In the genomic region with DNA sequence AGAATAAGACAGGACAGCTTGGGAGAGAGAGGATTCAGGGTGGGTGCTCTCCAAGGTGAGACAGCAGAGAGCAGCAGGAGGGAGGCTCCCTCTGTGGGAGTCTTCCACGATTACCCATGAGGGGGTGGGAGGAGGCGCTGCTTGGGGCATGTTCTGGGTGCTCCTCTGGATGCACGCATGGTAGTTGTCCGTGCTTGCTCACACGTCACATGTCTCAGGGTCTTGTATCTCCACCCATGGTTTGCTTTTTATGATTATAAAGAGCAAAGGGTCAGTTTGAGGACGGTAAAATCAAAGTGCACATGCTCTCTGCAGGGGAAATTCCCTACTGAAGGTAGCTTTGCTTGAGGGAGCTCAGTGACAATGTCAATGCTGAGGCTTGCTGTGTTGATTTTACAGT, we compare ENCODE assay signal across 1 cellular context.
TF ChIP-seq lines count a peak whose summit lies in the region.

No MANE protein-coding gene starts in this region.

TF ChIP-seq in HepG2, 621 proteins besides CTCF, POLR2A, EP300 and RAD21 (continued from another document and continues in another):
- TF ChIP-seq, protein P1, sequence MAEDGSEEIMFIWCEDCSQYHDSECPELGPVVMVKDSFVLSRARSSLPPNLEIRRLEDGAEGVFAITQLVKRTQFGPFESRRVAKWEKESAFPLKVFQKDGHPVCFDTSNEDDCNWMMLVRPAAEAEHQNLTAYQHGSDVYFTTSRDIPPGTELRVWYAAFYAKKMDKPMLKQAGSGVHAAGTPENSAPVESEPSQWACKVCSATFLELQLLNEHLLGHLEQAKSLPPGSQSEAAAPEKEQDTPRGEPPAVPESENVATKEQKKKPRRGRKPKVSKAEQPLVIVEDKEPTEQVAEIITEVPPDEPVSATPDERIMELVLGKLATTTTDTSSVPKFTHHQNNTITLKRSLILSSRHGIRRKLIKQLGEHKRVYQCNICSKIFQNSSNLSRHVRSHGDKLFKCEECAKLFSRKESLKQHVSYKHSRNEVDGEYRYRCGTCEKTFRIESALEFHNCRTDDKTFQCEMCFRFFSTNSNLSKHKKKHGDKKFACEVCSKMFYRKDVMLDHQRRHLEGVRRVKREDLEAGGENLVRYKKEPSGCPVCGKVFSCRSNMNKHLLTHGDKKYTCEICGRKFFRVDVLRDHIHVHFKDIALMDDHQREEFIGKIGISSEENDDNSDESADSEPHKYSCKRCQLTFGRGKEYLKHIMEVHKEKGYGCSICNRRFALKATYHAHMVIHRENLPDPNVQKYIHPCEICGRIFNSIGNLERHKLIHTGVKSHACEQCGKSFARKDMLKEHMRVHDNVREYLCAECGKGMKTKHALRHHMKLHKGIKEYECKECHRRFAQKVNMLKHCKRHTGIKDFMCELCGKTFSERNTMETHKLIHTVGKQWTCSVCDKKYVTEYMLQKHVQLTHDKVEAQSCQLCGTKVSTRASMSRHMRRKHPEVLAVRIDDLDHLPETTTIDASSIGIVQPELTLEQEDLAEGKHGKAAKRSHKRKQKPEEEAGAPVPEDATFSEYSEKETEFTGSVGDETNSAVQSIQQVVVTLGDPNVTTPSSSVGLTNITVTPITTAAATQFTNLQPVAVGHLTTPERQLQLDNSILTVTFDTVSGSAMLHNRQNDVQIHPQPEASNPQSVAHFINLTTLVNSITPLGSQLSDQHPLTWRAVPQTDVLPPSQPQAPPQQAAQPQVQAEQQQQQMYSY (CRISPR knock-in tag; IDR thresholded peaks at IDR 0.05) = no peak
- TF ChIP-seq ZNF207 (IDR thresholded peaks at IDR 0.05; ENCODE audit: borderline replicate concordance) = no peak
- no peak for TF ChIP-seq DPF2 (CRISPR knock-in tag; IDR thresholded peaks at IDR 0.05; ENCODE audit: borderline replicate concordance, low read depth)
- no peak for TF ChIP-seq ZFP41 (CRISPR knock-in tag; IDR thresholded peaks at IDR 0.05; ENCODE audit: borderline replicate concordance)
- no peak for TF ChIP-seq ZFY (CRISPR knock-in tag; IDR thresholded peaks at IDR 0.05)
- TF ChIP-seq ZNF558 (CRISPR knock-in tag; IDR thresholded peaks at IDR 0.05; ENCODE audit: borderline replicate concordance) = no peak
- TF ChIP-seq SYNCRIP (IDR thresholded peaks at IDR 0.05; ENCODE audit: insufficient read depth, low read depth, low read length) = no peak
- TF ChIP-seq PPARG (CRISPR knock-in tag; conservative IDR thresholded peaks at IDR 0.05) = no peak
- no peak for TF ChIP-seq HOXA3 (CRISPR knock-in tag; IDR thresholded peaks at IDR 0.05)
- no peak for TF ChIP-seq ZNF121 (CRISPR knock-in tag; IDR thresholded peaks at IDR 0.05)
- no peak for TF ChIP-seq ARID2 (CRISPR knock-in tag; IDR thresholded peaks at IDR 0.05; ENCODE audit: borderline replicate concordance)
- TF ChIP-seq PHF5A (CRISPR knock-in tag; IDR thresholded peaks at IDR 0.05; ENCODE audit: low read depth, unreplicated experiment) = no peak
- no peak for TF ChIP-seq IKZF4 (CRISPR knock-in tag; IDR thresholded peaks at IDR 0.05; ENCODE audit: borderline replicate concordance, low read depth, not compliant biosample characterization)
- TF ChIP-seq ZBTB7A (CRISPR knock-in tag; IDR thresholded peaks at IDR 0.05) = no peak
- TF ChIP-seq, protein P2, sequence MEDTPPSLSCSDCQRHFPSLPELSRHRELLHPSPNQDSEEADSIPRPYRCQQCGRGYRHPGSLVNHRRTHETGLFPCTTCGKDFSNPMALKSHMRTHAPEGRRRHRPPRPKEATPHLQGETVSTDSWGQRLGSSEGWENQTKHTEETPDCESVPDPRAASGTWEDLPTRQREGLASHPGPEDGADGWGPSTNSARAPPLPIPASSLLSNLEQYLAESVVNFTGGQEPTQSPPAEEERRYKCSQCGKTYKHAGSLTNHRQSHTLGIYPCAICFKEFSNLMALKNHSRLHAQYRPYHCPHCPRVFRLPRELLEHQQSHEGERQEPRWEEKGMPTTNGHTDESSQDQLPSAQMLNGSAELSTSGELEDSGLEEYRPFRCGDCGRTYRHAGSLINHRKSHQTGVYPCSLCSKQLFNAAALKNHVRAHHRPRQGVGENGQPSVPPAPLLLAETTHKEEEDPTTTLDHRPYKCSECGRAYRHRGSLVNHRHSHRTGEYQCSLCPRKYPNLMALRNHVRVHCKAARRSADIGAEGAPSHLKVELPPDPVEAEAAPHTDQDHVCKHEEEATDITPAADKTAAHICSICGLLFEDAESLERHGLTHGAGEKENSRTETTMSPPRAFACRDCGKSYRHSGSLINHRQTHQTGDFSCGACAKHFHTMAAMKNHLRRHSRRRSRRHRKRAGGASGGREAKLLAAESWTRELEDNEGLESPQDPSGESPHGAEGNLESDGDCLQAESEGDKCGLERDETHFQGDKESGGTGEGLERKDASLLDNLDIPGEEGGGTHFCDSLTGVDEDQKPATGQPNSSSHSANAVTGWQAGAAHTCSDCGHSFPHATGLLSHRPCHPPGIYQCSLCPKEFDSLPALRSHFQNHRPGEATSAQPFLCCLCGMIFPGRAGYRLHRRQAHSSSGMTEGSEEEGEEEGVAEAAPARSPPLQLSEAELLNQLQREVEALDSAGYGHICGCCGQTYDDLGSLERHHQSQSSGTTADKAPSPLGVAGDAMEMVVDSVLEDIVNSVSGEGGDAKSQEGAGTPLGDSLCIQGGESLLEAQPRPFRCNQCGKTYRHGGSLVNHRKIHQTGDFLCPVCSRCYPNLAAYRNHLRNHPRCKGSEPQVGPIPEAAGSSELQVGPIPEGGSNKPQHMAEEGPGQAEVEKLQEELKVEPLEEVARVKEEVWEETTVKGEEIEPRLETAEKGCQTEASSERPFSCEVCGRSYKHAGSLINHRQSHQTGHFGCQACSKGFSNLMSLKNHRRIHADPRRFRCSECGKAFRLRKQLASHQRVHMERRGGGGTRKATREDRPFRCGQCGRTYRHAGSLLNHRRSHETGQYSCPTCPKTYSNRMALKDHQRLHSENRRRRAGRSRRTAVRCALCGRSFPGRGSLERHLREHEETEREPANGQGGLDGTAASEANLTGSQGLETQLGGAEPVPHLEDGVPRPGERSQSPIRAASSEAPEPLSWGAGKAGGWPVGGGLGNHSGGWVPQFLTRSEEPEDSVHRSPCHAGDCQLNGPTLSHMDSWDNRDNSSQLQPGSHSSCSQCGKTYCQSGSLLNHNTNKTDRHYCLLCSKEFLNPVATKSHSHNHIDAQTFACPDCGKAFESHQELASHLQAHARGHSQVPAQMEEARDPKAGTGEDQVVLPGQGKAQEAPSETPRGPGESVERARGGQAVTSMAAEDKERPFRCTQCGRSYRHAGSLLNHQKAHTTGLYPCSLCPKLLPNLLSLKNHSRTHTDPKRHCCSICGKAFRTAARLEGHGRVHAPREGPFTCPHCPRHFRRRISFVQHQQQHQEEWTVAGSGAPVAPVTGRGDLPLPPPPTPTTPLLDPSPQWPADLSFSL (CRISPR knock-in tag; IDR thresholded peaks at IDR 0.05) = no peak
- no peak for TF ChIP-seq DBP (CRISPR knock-in tag; IDR thresholded peaks at IDR 0.05; ENCODE audit: not compliant biosample characterization)
- TF ChIP-seq SALL1 (CRISPR knock-in tag; IDR thresholded peaks at IDR 0.05) = 0 out of 2 replicates have a peak, but pooled peaks have one; percentile 26
- TF ChIP-seq ZBTB26 (CRISPR knock-in tag; IDR thresholded peaks at IDR 0.05; ENCODE audit: borderline replicate concordance) = no peak
- no peak for TF ChIP-seq TERF1 (CRISPR knock-in tag; IDR thresholded peaks at IDR 0.05)
- no peak for TF ChIP-seq ZMAT5 (CRISPR knock-in tag; IDR thresholded peaks at IDR 0.05; ENCODE audit: borderline replicate concordance, low read depth)
- no peak for TF ChIP-seq KLF11 (CRISPR knock-in tag; IDR thresholded peaks at IDR 0.05)
- TF ChIP-seq KMT2B (CRISPR knock-in tag; IDR thresholded peaks at IDR 0.05) = no peak
- TF ChIP-seq, protein P3, sequence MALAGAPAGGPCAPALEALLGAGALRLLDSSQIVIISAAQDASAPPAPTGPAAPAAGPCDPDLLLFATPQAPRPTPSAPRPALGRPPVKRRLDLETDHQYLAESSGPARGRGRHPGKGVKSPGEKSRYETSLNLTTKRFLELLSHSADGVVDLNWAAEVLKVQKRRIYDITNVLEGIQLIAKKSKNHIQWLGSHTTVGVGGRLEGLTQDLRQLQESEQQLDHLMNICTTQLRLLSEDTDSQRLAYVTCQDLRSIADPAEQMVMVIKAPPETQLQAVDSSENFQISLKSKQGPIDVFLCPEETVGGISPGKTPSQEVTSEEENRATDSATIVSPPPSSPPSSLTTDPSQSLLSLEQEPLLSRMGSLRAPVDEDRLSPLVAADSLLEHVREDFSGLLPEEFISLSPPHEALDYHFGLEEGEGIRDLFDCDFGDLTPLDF (CRISPR knock-in tag; IDR thresholded peaks at IDR 0.05) = no peak
- TF ChIP-seq NR1H2 (CRISPR knock-in tag; IDR thresholded peaks at IDR 0.05; ENCODE audit: borderline replicate concordance, low read depth) = no peak
- no peak for TF ChIP-seq ZNF329 (CRISPR knock-in tag; IDR thresholded peaks at IDR 0.05; ENCODE audit: low read depth)
- 0 out of 2 replicates have a peak, but pooled peaks have one; percentile 15 for TF ChIP-seq TCF7 (IDR thresholded peaks at IDR 0.05; ENCODE audit: low read depth)
- TF ChIP-seq CERS6 (CRISPR knock-in tag; IDR thresholded peaks at IDR 0.05) = no peak
- TF ChIP-seq SP140L (CRISPR knock-in tag; IDR thresholded peaks at IDR 0.05; ENCODE audit: borderline replicate concordance) = no peak
- no peak for TF ChIP-seq THAP11 (CRISPR knock-in tag; IDR thresholded peaks at IDR 0.05)
- no peak for TF ChIP-seq ZC3H4 (CRISPR knock-in tag; IDR thresholded peaks at IDR 0.05; ENCODE audit: borderline replicate concordance)
- no peak for TF ChIP-seq SRSF1 (optimal IDR thresholded peaks at IDR 0.05; ENCODE audit: low read depth, low read length)
- TF ChIP-seq NFKBIZ (CRISPR knock-in tag; IDR thresholded peaks at IDR 0.05) = no peak
- no peak for TF ChIP-seq ZHX1 (CRISPR knock-in tag; IDR thresholded peaks at IDR 0.05; ENCODE audit: low read depth)
- TF ChIP-seq SMARCE1 (IDR thresholded peaks at IDR 0.05; ENCODE audit: borderline replicate concordance) = no peak
